ENCODE assay signal across 8 cellular contexts in genomic region chr1:158087320-158087927, GRCh38.
DNase-seq lines count a peak whose midpoint lies in the region; ATAC-seq, FAIRE-seq and TF ChIP-seq lines count a peak whose summit lies in the region.

No MANE protein-coding gene starts in this region.

- DNase-seq in AG10803 (ENCODE audit: low read depth) = peak; percentile 64
- DNase-seq in GM12891 (ENCODE audit: insufficient read length, low spot score) = peak; percentile 62
- peak; percentile 6 to 23 for DNase-seq in Kasumi-1 (lab: John Stamatoyannopoulos, UW)
- peak; percentile 73 for DNase-seq in SW480 (ENCODE audit: low spot score)
- no peak for DNase-seq in esophagus squamous epithelium (lab: John Stamatoyannopoulos, UW)
- DNase-seq in naive thymus-derived CD4-positive, alpha-beta T cell = peak in 1 of 9 donors; percentile 23
- no peak for DNase-seq in amniotic stem cell (lab: John Stamatoyannopoulos, UW)

- peak overlapping the region in 1 of 9 donors; percentile 17 for H3K27ac Mint-ChIP-seq in naive thymus-derived CD4-positive, alpha-beta T cell

- WGBS in esophagus squamous epithelium, 2 donors = 59 to 64% methylated on average over 7 to 8 of the region's 9 CpGs

- no peak overlapping the region for H3K27ac ChIP-seq in esophagus squamous epithelium
- no peak overlapping the region for H3K27ac ChIP-seq in naive thymus-derived CD4-positive, alpha-beta T cell (ENCODE audit: low read depth, low read length)

- CTCF ChIA-PET in naive thymus-derived CD4-positive, alpha-beta T cell (lab: Charles Lee) = interaction anchor here (0.8 kb wide), 1 partner anchor 46 kb away, joined by 3 read pairs; no protein-coding TSS in a partner anchor

- no peaks in the 10 kb centered on the region for H3K9me3 ChIP-seq in esophagus squamous epithelium
- no peaks in the 10 kb centered on the region for H3K9me3 ChIP-seq in naive thymus-derived CD4-positive, alpha-beta T cell (ENCODE audit: control insufficient read depth in 2 of 3, low read length in 3 of 3)

- no peaks in the 10 kb centered on the region for H3K27me3 ChIP-seq in esophagus squamous epithelium
- no peaks in the 10 kb centered on the region for H3K27me3 ChIP-seq in naive thymus-derived CD4-positive, alpha-beta T cell (ENCODE audit: control insufficient read depth in 2 of 2, insufficient read depth in 2 of 2, low read length in 2 of 2)

- peaks cover 0 to 88% (median 5%) of the 10 kb centered on the region in 3 donors for H3K36me3 ChIP-seq in esophagus squamous epithelium
- no peaks in the 10 kb centered on the region for H3K36me3 ChIP-seq in naive thymus-derived CD4-positive, alpha-beta T cell (ENCODE audit: control insufficient read depth in 2 of 3, insufficient read depth in 3 of 3, low read length in 3 of 3)

- no peak for TF ChIP-seq POLR2A in GM12891 (IDR thresholded peaks at IDR 0.05; ENCODE audit: low read depth, low read length)
- no peak for TF ChIP-seq POLR2A in esophagus squamous epithelium (IDR thresholded peaks at IDR 0.05)

- peaks cover 0 to 23% (median 4%) of the 10 kb centered on the region in 5 donors for H3K27me3 Mint-ChIP-seq in naive thymus-derived CD4-positive, alpha-beta T cell

- ATAC-seq in naive thymus-derived CD4-positive, alpha-beta T cell = peak; percentile 53
- ATAC-seq in GM19452 (IDR thresholded peaks at IDR 0.05; ENCODE audit: unreplicated experiment) = no peak

- H3K9me3 Mint-ChIP-seq in naive thymus-derived CD4-positive, alpha-beta T cell = peaks cover 0 to 1% (median 0%) of the 10 kb centered on the region in 11 donors

- TF ChIP-seq CTCF in AG10803 (conservative IDR thresholded peaks at IDR 0.05; ENCODE audit: low read length) = peak; percentile 94
- peak; percentile 51 to 85 (median 72) for TF ChIP-seq CTCF in esophagus squamous epithelium (IDR thresholded peaks at IDR 0.05)

- H3K4me3 Mint-ChIP-seq in naive thymus-derived CD4-positive, alpha-beta T cell = no peak overlapping the region

- POLR2A ChIA-PET in naive thymus-derived CD4-positive, alpha-beta T cell (lab: Charles Lee) = no interaction called here

- no peaks in the 10 kb centered on the region for H3K36me3 Mint-ChIP-seq in naive thymus-derived CD4-positive, alpha-beta T cell

- peak; percentile 87 for FAIRE-seq in GM12891 (lab: Jason Lieb, UNC)

- H3K4me1 Mint-ChIP-seq in naive thymus-derived CD4-positive, alpha-beta T cell = peaks cover 0 to 6% (median 0%) of the 10 kb centered on the region in 7 donors

- H3K4me1 ChIP-seq in esophagus squamous epithelium = no peaks in the 10 kb centered on the region
- no peaks in the 10 kb centered on the region for H3K4me1 ChIP-seq in naive thymus-derived CD4-positive, alpha-beta T cell (ENCODE audit: control insufficient read depth in 2 of 2, insufficient read depth in 2 of 2, low read length in 2 of 2)

- intact Hi-C loops in esophagus squamous epithelium (cut with DNase I) = loop anchor here (5.0 kb wide), 1 partner anchor 95 kb away; the partner anchor contains the start of gene KIRREL1
- intact Hi-C loops in naive thymus-derived CD4-positive, alpha-beta T cell (cut with micrococcal nuclease) = no loop called here

- H3K4me3 ChIP-seq in AG10803 (ENCODE audit: low read length) = no peak overlapping the region
- H3K4me3 ChIP-seq in esophagus squamous epithelium = no peak overlapping the region
- no peak overlapping the region for H3K4me3 ChIP-seq in naive thymus-derived CD4-positive, alpha-beta T cell (ENCODE audit: low read length)

TF ChIP-seq in GM12891, 5 proteins besides CTCF, POLR2A, EP300 and RAD21:
- TF ChIP-seq TAF1 (IDR thresholded peaks at IDR 0.05; ENCODE audit: low read depth, low read length) = no peak
- TF ChIP-seq PAX5 (IDR thresholded peaks at IDR 0.05; ENCODE audit: insufficient read depth, low read length, severe bottlenecking) = no peak
- TF ChIP-seq POU2F2 (IDR thresholded peaks at IDR 0.05; ENCODE audit: low read depth, low read length) = no peak
- TF ChIP-seq POLR2AphosphoS5 (IDR thresholded peaks at IDR 0.05; ENCODE audit: low read depth, low read length) = no peak
- TF ChIP-seq SPI1 (IDR thresholded peaks at IDR 0.05; ENCODE audit: low read depth, low read length) = no peak

Comparison
In these comparisons a context has a peak if more than half of its experiments do, and no peak if none do; other contexts are left out.
1. DNase-seq: peak in AG10803 (single experiment), GM12891 (single experiment), Kasumi-1 (2 of 2) and SW480 (single experiment); none in esophagus squamous epithelium (single experiment) and amniotic stem cell (single experiment).